ENCODE assay signal across 1 cellular context in the genomic region with DNA sequence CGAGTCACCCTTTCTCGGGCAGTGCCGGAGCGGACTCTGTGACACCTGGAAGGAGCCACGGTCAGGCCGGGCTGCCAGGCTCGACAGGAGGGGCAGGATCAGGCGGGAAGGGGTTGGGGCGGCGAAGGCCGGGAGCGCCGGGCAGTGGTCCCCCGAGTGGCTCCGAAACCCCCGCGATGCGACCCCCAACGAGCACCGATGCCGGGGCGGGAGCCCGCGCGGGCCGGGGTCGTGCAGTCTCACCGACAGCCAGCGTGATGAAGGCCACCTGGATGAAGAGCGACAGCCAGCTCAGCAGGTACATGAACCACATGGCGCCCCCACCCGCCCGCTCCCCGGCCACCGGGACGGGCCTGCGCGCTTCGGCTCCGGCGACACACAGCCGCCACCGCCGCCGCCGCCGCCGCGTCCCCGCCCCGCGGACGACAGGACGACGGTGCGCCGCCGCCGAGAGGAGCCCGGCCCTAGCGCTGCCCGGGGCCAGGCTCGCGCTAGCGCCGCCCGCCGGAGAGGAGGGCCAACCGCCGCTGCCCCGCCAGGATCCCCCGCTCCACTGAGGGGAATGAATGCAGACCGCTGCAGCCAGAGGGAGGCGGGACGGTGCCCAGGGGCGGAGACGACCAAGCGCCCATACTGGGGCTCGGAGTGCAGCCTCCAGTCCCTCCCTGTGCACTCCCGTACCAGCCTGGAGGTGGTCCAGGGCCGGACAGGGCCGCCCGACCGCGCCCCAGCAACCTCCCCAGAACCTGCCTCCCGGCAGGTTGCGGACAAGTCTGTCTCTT.
A peak's percentile ranks its signal among the peaks of the same experiment; 100 is the strongest.
TF ChIP-seq lines count a peak whose summit lies in the region.

TSS of gene TEX261 (minus strand) at position 429 of the 782 bp plus-strand sequence. CDS start at position 313, 116 bp downstream.

TF ChIP-seq in HepG2, 621 proteins besides CTCF, POLR2A, EP300 and RAD21 (continued from another document and continues in another):
- TF ChIP-seq RFXANK (CRISPR knock-in tag; IDR thresholded peaks at IDR 0.05) (no peak), ZNF274 (CRISPR knock-in tag; IDR thresholded peaks at IDR 0.05) (peak; percentile 91), AHDC1 (CRISPR knock-in tag; IDR thresholded peaks at IDR 0.05; ENCODE audit: borderline replicate concordance) (no peak), ZMYM4 (CRISPR knock-in tag; IDR thresholded peaks at IDR 0.05) (peak; percentile 98), ZBTB10 (CRISPR knock-in tag; IDR thresholded peaks at IDR 0.05; ENCODE audit: borderline replicate concordance) (no peak), POGZ (CRISPR knock-in tag; IDR thresholded peaks at IDR 0.05) (peak; percentile 78), ZNF773 (CRISPR knock-in tag; IDR thresholded peaks at IDR 0.05; ENCODE audit: borderline replicate concordance) (no peak), ZNF616 (CRISPR knock-in tag; IDR thresholded peaks at IDR 0.05; ENCODE audit: low read depth) (peak; percentile 61; the same call in 1 of the 2 replicates), ZNF569 (CRISPR knock-in tag; IDR thresholded peaks at IDR 0.05; ENCODE audit: borderline replicate concordance) (no peak), ZFY (CRISPR knock-in tag; IDR thresholded peaks at IDR 0.05) (peak; percentile 91), ZNF710 (CRISPR knock-in tag; IDR thresholded peaks at IDR 0.05; ENCODE audit: borderline replicate concordance) (0 out of 2 replicates have a peak, but pooled peaks have one; percentile 36), ZNF30 (CRISPR knock-in tag; IDR thresholded peaks at IDR 0.05) (no peak), HMG20B (CRISPR knock-in tag; conservative IDR thresholded peaks at IDR 0.05) (0 out of 2 replicates have a peak, but pooled peaks have one; percentile 10), GZF1 (CRISPR knock-in tag; IDR thresholded peaks at IDR 0.05) (no peak), ZFP82 (CRISPR knock-in tag; IDR thresholded peaks at IDR 0.05; ENCODE audit: borderline replicate concordance) (no peak; the same call in 1 of the 2 replicates), FOXJ3 (CRISPR knock-in tag; IDR thresholded peaks at IDR 0.05; ENCODE audit: borderline replicate concordance) (no peak), ZBTB8A (CRISPR knock-in tag; IDR thresholded peaks at IDR 0.05; ENCODE audit: borderline replicate concordance, low read depth) (no peak), ZEB1 (IDR thresholded peaks at IDR 0.05; ENCODE audit: insufficient replicate concordance, low read depth) (no peak), TEAD3 (CRISPR knock-in tag; optimal IDR thresholded peaks at IDR 0.05; ENCODE audit: borderline replicate concordance) (peak; percentile 63), ZZZ3 (CRISPR knock-in tag; IDR thresholded peaks at IDR 0.05; ENCODE audit: borderline replicate concordance) (no peak; the same call in 1 of the 2 replicates), FOSL1 (CRISPR knock-in tag; IDR thresholded peaks at IDR 0.05; ENCODE audit: borderline replicate concordance) (0 out of 2 replicates have a peak, but pooled peaks have one; percentile 23), CAMTA2 (CRISPR knock-in tag; IDR thresholded peaks at IDR 0.05; ENCODE audit: borderline replicate concordance) (no peak; the same call in 1 of the 2 replicates), ZNF577 (CRISPR knock-in tag; IDR thresholded peaks at IDR 0.05; ENCODE audit: borderline replicate concordance, low read depth) (no peak), EHMT2 (IDR thresholded peaks at IDR 0.05; ENCODE audit: borderline replicate concordance, low read depth, low read length) (no peak), MAFG (CRISPR knock-in tag; IDR thresholded peaks at IDR 0.05) (no peak), ADNP (CRISPR knock-in tag; IDR thresholded peaks at IDR 0.05) (no peak), CREB1 (IDR thresholded peaks at IDR 0.05) (no peak), CREB1 (CRISPR knock-in tag; IDR thresholded peaks at IDR 0.05) (no peak), ZNF564 (CRISPR knock-in tag; IDR thresholded peaks at IDR 0.05) (peak; percentile 47; the same call in 1 of the 2 replicates), ZNF503 (CRISPR knock-in tag; IDR thresholded peaks at IDR 0.05) (no peak), TBL1XR1 (IDR thresholded peaks at IDR 0.05; ENCODE audit: borderline replicate concordance, low read length, partially characterized antibody) (no peak), IKZF5 (CRISPR knock-in tag; IDR thresholded peaks at IDR 0.05) (no peak; the same call in 1 of the 2 replicates)
- TF ChIP-seq, protein P1, sequence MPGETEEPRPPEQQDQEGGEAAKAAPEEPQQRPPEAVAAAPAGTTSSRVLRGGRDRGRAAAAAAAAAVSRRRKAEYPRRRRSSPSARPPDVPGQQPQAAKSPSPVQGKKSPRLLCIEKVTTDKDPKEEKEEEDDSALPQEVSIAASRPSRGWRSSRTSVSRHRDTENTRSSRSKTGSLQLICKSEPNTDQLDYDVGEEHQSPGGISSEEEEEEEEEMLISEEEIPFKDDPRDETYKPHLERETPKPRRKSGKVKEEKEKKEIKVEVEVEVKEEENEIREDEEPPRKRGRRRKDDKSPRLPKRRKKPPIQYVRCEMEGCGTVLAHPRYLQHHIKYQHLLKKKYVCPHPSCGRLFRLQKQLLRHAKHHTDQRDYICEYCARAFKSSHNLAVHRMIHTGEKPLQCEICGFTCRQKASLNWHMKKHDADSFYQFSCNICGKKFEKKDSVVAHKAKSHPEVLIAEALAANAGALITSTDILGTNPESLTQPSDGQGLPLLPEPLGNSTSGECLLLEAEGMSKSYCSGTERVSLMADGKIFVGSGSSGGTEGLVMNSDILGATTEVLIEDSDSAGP (CRISPR knock-in tag; IDR thresholded peaks at IDR 0.05; ENCODE audit: borderline replicate concordance) = peak; percentile 77
- TF ChIP-seq, protein P2, sequence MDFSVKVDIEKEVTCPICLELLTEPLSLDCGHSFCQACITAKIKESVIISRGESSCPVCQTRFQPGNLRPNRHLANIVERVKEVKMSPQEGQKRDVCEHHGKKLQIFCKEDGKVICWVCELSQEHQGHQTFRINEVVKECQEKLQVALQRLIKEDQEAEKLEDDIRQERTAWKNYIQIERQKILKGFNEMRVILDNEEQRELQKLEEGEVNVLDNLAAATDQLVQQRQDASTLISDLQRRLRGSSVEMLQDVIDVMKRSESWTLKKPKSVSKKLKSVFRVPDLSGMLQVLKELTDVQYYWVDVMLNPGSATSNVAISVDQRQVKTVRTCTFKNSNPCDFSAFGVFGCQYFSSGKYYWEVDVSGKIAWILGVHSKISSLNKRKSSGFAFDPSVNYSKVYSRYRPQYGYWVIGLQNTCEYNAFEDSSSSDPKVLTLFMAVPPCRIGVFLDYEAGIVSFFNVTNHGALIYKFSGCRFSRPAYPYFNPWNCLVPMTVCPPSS (IDR thresholded peaks at IDR 0.05) = no peak
- TF ChIP-seq, protein P3, sequence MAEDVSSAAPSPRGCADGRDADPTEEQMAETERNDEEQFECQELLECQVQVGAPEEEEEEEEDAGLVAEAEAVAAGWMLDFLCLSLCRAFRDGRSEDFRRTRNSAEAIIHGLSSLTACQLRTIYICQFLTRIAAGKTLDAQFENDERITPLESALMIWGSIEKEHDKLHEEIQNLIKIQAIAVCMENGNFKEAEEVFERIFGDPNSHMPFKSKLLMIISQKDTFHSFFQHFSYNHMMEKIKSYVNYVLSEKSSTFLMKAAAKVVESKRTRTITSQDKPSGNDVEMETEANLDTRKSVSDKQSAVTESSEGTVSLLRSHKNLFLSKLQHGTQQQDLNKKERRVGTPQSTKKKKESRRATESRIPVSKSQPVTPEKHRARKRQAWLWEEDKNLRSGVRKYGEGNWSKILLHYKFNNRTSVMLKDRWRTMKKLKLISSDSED (CRISPR knock-in tag; IDR thresholded peaks at IDR 0.05) = no peak
- TF ChIP-seq, protein P4, sequence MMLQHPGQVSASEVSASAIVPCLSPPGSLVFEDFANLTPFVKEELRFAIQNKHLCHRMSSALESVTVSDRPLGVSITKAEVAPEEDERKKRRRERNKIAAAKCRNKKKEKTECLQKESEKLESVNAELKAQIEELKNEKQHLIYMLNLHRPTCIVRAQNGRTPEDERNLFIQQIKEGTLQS (CRISPR knock-in tag; IDR thresholded peaks at IDR 0.05) = peak; percentile 29; the same call in 1 of the 2 replicates
